Comparison of ENCODE assay signal across 10 cellular contexts in genomic region chr20:38880952-38881735, GRCh38. TPM values are rescaled to one million over a fixed set of nuclear protein-coding genes. Genes with fewer than 3 reads are reported as not detected.
DNase-seq lines count a peak whose midpoint lies in the region; ATAC-seq, FAIRE-seq and TF ChIP-seq lines count a peak whose summit lies in the region.
"Had no signal": no experiment of that assay in that cellular context is flagged by ENCODE, and none has a peak within 500 bp of the region (broad histone marks: within the 10 kb centered on the region; RNA-seq: fewer than 3 reads in every experiment).

No MANE protein-coding gene starts in this region.

- intact Hi-C loops in activated B cell treated with CpG ODN at 0.5 μM for 24 hours (cut with micrococcal nuclease), result loop anchor here (1.0 kb wide), 1 partner anchor 12 kb away; no protein-coding TSS in a partner anchor

- WGBS in H9 (ENCODE audit: extremely low coverage, insufficient read length, low lambda C conversion rate), result no CpG with 5 or more reads among the region's 14 CpGs

- no peaks in the 10 kb centered on the region for H3K23me2 ChIP-seq in H9 (ENCODE audit: insufficient read length, low read depth, low read length, poor library complexity, severe bottlenecking)

- no peaks in the 10 kb centered on the region for H4K20me1 ChIP-seq in H9 (ENCODE audit: control insufficient read depth, insufficient read depth, insufficient read length)

- no peak overlapping the region for H2BK20ac ChIP-seq in H9 (ENCODE audit: low read depth, low read length, poor library complexity, severe bottlenecking)

- no peak overlapping the region for H2BK5ac ChIP-seq in H9 (ENCODE audit: insufficient read length, low read length)

- H3K27ac Mint-ChIP-seq in H9, result peak overlapping the region in 2 of 3 experiments; percentile 55 to 65; a peak in 4 of 7 replicates
- H3K27ac Mint-ChIP-seq in activated B cell treated with CpG ODN at 0.5 μM for 24 hours, result peak overlapping the region; percentile 91
- peak overlapping the region in 9 of 10 donors; percentile 34 to 94 (median 66) for H3K27ac Mint-ChIP-seq in naive thymus-derived CD8-positive, alpha-beta T cell
- no peak overlapping the region for H3K27ac Mint-ChIP-seq in HFFc6

- TF ChIP-seq CTCF in H9 (conservative IDR thresholded peaks at IDR 0.05) (no peak), activated B cell treated with CpG ODN at 0.5 μM for 24 hours (IDR thresholded peaks at IDR 0.05) (no peak), HFFc6 (IDR thresholded peaks at IDR 0.05) (no peak)

- H3K79me1 ChIP-seq in H9 (ENCODE audit: insufficient read depth, low read depth, low read length, poor library complexity, severe bottlenecking), result no peaks in the 10 kb centered on the region

- H3K4me1 ChIP-seq in H9 (ENCODE audit: insufficient read depth, low read length), result no peaks in the 10 kb centered on the region

- H3K18ac ChIP-seq in H9 (ENCODE audit: insufficient read length, low read depth, low read length), result no peak overlapping the region

- POLR2A ChIA-PET in activated B cell treated with CpG ODN at 0.5 μM for 24 hours (lab: Charles Lee), result interaction anchor here (0.9 to 16.2 kb wide), 7 partner anchors 8 to 73 kb away, joined by 3 to 268 read pairs (median 42); partner anchors contain the start of gene PPP1R16B
- POLR2A ChIA-PET in naive thymus-derived CD8-positive, alpha-beta T cell (lab: Charles Lee), result interaction anchor here (1.4 to 5.5 kb wide), 2 partner anchors 10 to 75 kb away, joined by 3 to 30 read pairs; partner anchors contain the start of gene PPP1R16B

- no peak overlapping the region for H4K5ac ChIP-seq in H9 (ENCODE audit: insufficient read length, low read depth, low read length)

- H3K4ac ChIP-seq in H9 (ENCODE audit: low read depth, low read length), result no peak overlapping the region

- H3K9me3 Mint-ChIP-seq in H9 (no peaks in the 10 kb centered on the region; a peak in 1 of 5 replicates), activated B cell treated with CpG ODN at 0.5 μM for 24 hours (no peaks in the 10 kb centered on the region), HFFc6 (no peaks in the 10 kb centered on the region)
- no peaks in the 10 kb centered on the region for H3K9me3 Mint-ChIP-seq in naive thymus-derived CD8-positive, alpha-beta T cell

- TF ChIP-seq POLR2A in GM12892 (IDR thresholded peaks at IDR 0.05; ENCODE audit: low read depth, low read length), result no peak

- no peak overlapping the region for H3K27ac ChIP-seq in H9 (ENCODE audit: insufficient read length, low read depth, low read length)

- H4K91ac ChIP-seq in H9 (ENCODE audit: insufficient read length, low read depth, low read length), result no peak overlapping the region

- H2AK5ac ChIP-seq in H9 (ENCODE audit: insufficient read length, low read length), result no peak overlapping the region

- H3K4me3 Mint-ChIP-seq in H9, result no peak overlapping the region; a peak in 1 of 5 replicates
- peak overlapping the region; percentile 81 for H3K4me3 Mint-ChIP-seq in activated B cell treated with CpG ODN at 0.5 μM for 24 hours
- H3K4me3 Mint-ChIP-seq in naive thymus-derived CD8-positive, alpha-beta T cell, result no peak overlapping the region
- H3K4me3 Mint-ChIP-seq in HFFc6, result no peak overlapping the region

- no peak for FAIRE-seq in GM12892 (lab: Jason Lieb, UNC)

- no peak overlapping the region for H4K8ac ChIP-seq in H9 (replicated peaks; ENCODE audit: insufficient read length, low read depth, low read length)

- DNase-seq in Daoy (ENCODE audit: low read depth) (peak; percentile 57), H9 (no peak), activated B cell treated with CpG ODN at 0.5 μM for 24 hours (peak; percentile 58), HFFc6 (no peak), GM12892 (ENCODE audit: insufficient read length) (no peak)
- no peak for DNase-seq in naive thymus-derived CD8-positive, alpha-beta T cell
- no peak for DNase-seq in activated CD4-positive, alpha-beta T cell treated with anti-CD3 and anti-CD28 coated beads, Interleukin-2, amount 50 U/mL, for 48 hours
- DNase-seq: mesendoderm, RPMI8226 had no signal

- H3K27me3 Mint-ChIP-seq in H9 (ENCODE audit: low read depth), result no peaks in the 10 kb centered on the region
- no peaks in the 10 kb centered on the region for H3K27me3 Mint-ChIP-seq in activated B cell treated with CpG ODN at 0.5 μM for 24 hours
- no peaks in the 10 kb centered on the region for H3K27me3 Mint-ChIP-seq in naive thymus-derived CD8-positive, alpha-beta T cell
- peaks cover 27% of the 10 kb centered on the region for H3K27me3 Mint-ChIP-seq in HFFc6 (ENCODE audit: insufficient read depth)

- no peak overlapping the region for H3K56ac ChIP-seq in H9 (ENCODE audit: insufficient read length, low read depth, low read length)

- no peak overlapping the region for H3K14ac ChIP-seq in H9 (ENCODE audit: insufficient read depth, low read length)

- H3K4me2 ChIP-seq in H9 (ENCODE audit: insufficient read depth, insufficient read length, low read length), result no peak overlapping the region

- H2BK12ac ChIP-seq in H9 (ENCODE audit: insufficient read length, low read depth, low read length), result no peak overlapping the region

- H3K4me1 Mint-ChIP-seq in H9, result peaks cover 14 to 23% of the 10 kb centered on the region in 2 experiments
- peaks cover 93% of the 10 kb centered on the region for H3K4me1 Mint-ChIP-seq in activated B cell treated with CpG ODN at 0.5 μM for 24 hours
- peaks cover 30 to 84% (median 61%) of the 10 kb centered on the region in 4 donors for H3K4me1 Mint-ChIP-seq in naive thymus-derived CD8-positive, alpha-beta T cell
- H3K4me1 Mint-ChIP-seq in HFFc6 (ENCODE audit: low read depth), result peaks cover 7% of the 10 kb centered on the region

- H3T11ph ChIP-seq in H9 (ENCODE audit: low read length), result no peak overlapping the region

- no peak overlapping the region for H2BK15ac ChIP-seq in H9 (ENCODE audit: low read depth, low read length)

- peak; percentile 71 for ATAC-seq in activated B cell treated with CpG ODN at 0.5 μM for 24 hours (ENCODE audit: low read depth)
- ATAC-seq in naive thymus-derived CD8-positive, alpha-beta T cell, result no peak
- ATAC-seq: sciatic nerve had no signal

- H3K23ac ChIP-seq in H9 (ENCODE audit: insufficient read length, low read depth, low read length), result no peak overlapping the region

- CTCF ChIA-PET in activated B cell treated with CpG ODN at 0.5 μM for 24 hours (lab: Charles Lee), result interaction anchor here (1.0 to 6.3 kb wide), 4 partner anchors 11 to 74 kb away, joined by 3 to 48 read pairs (median 6); no protein-coding TSS in a partner anchor

- H3K36me3 Mint-ChIP-seq in H9 (ENCODE audit: insufficient read depth in 1 of 3, low read depth in 3 of 3) (no peaks in the 10 kb centered on the region), activated B cell treated with CpG ODN at 0.5 μM for 24 hours (ENCODE audit: low read depth) (peaks cover 23% of the 10 kb centered on the region), HFFc6 (ENCODE audit: low read depth) (no peaks in the 10 kb centered on the region)
- H3K36me3 Mint-ChIP-seq in naive thymus-derived CD8-positive, alpha-beta T cell, result peaks cover 0 to 2% (median 0%) of the 10 kb centered on the region in 3 donors

- no peak overlapping the region for H2AFZ ChIP-seq in H9 (ENCODE audit: low read length)

- no peaks in the 10 kb centered on the region for H3K27me3 ChIP-seq in H9 (ENCODE audit: insufficient read depth, low read length)

- H3K9me3 ChIP-seq in H9 (ENCODE audit: control insufficient read depth, low read depth, low read length), result no peaks in the 10 kb centered on the region

- H3K9ac ChIP-seq in H9 (ENCODE audit: extremely low read depth, insufficient read length, low read length), result no peak overlapping the region

- H3K79me2 ChIP-seq in H9 (ENCODE audit: insufficient read depth, low read length), result no peaks in the 10 kb centered on the region

- H2BK120ac ChIP-seq in H9 (ENCODE audit: low read depth, low read length, poor library complexity, severe bottlenecking), result no peak overlapping the region

RNA-seq across cellular contexts. Expression of gene FAM83D, which starts 45.1 kb away (rescaled TPM):
- total RNA-seq in Daoy (2014; rRNA removed; shearing (Covaris generic)), result 73.0 and 84.1 TPM in 2 replicates
- total RNA-seq in H9 (2021) (48.1 and 51.6 TPM in 2 replicates), activated B cell treated with CpG ODN at 0.5 μM for 24 hours (0.93 and 1.2 TPM in 2 replicates)
- total RNA-seq in naive thymus-derived CD8-positive, alpha-beta T cell, result 1 to 10 TPM; 1.0 to 1.1 TPM
- under 1 TPM; 0.46 to 0.56 (median 0.49) TPM for polyA plus RNA-seq in naive thymus-derived CD8-positive, alpha-beta T cell
- 10 to 100 TPM; 14.2 to 31.5 (median 29.2) TPM for total RNA-seq in HFFc6 (2021; fragmentation: NEBNext Ultra II Directional; extraction: Animal tissue kit (Norgen Biotek cat#: 25700))
- 7.3 TPM for polyA plus RNA-seq in GM12892 (2012; ENCODE audit: missing spikeins)

Comparison
In these comparisons a context has a peak if more than half of its experiments do, and no peak if none do; other contexts are left out.
1. DNase-seq: peak in Daoy (single experiment) and activated B cell treated with CpG ODN at 0.5 μM for 24 hours (single experiment); none in H9 (single experiment), naive thymus-derived CD8-positive, alpha-beta T cell (0 of 10), HFFc6 (single experiment), activated CD4-positive, alpha-beta T cell treated with anti-CD3 and anti-CD28 coated beads, Interleukin-2, amount 50 U/mL, for 48 hours (0 of 2) and GM12892 (single experiment).